ENCODE assay signal across 26 cellular contexts in genomic region chr6:151186931-151187330, GRCh38. TPM values are rescaled to one million over a fixed set of nuclear protein-coding genes. Genes with fewer than 3 reads are reported as not detected.
DNase-seq lines count a peak whose midpoint lies in the region; FAIRE-seq and TF ChIP-seq lines count a peak whose summit lies in the region.
"Had no signal": no experiment of that assay in that cellular context is flagged by ENCODE, and none has a peak within 500 bp of the region (broad histone marks: within the 10 kb centered on the region; RNA-seq: fewer than 3 reads in every experiment).

No MANE protein-coding gene starts in this region.

- H4K91ac ChIP-seq in neuronal stem cell (ENCODE audit: low read depth, low read length, poor library complexity): no peak overlapping the region

- no peak overlapping the region for H3K4me3 ChIP-seq in neuronal stem cell (ENCODE audit: low read length in 2 of 2)
- H3K4me3 ChIP-seq: A549; BLaER1 treated with 17β-estradiol and CSF1 and Interleukin-3, amounts not matched to agents 10 nM and 100 nM; GM12878; GM23248 had no signal

- H3K27me3 ChIP-seq in neuronal stem cell (ENCODE audit: control insufficient read depth in 3 of 3, insufficient read depth in 3 of 3, low read depth in 1 of 3, low read length in 3 of 3): no peaks in the 10 kb centered on the region
- H3K27me3 ChIP-seq: BE2C; BLaER1 treated with 17β-estradiol and CSF1 and Interleukin-3, amounts not matched to agents 10 nM and 100 nM had no signal

- H4K8ac ChIP-seq in neuronal stem cell (ENCODE audit: low read depth, low read length): no peak overlapping the region

- H3K23ac ChIP-seq in neuronal stem cell (ENCODE audit: low read depth, low read length, poor library complexity): no peak overlapping the region

- H3K4me1 Mint-ChIP-seq in chondrocyte (ENCODE audit: low read depth) (peaks cover 15% of the 10 kb centered on the region), nephron (peaks cover 28% of the 10 kb centered on the region)
- H3K4me1 Mint-ChIP-seq: CD14-positive monocyte; CD8-positive, alpha-beta memory T cell had no signal

- H3K27me3 Mint-ChIP-seq in chondrocyte (ENCODE audit: low read depth) (no peaks in the 10 kb centered on the region), nephron (ENCODE audit: low read depth) (no peaks in the 10 kb centered on the region)

- peak overlapping the region; percentile 25 for H3K27ac Mint-ChIP-seq in chondrocyte (ENCODE audit: unreplicated experiment)
- H3K27ac Mint-ChIP-seq in nephron: peak overlapping the region; percentile 57 to 94 (median 91)
- H3K27ac Mint-ChIP-seq: CD4-positive, alpha-beta T cell; CD8-positive, alpha-beta memory T cell had no signal

- no peak overlapping the region for H3K14ac ChIP-seq in neuronal stem cell (ENCODE audit: low read length)

- FAIRE-seq in HTR-8/SVneo (lab: Jason Lieb, UNC): no peak
- FAIRE-seq: A549, D721Med, GM12878, GM19239, H1 had no signal

- H3K9me3 ChIP-seq in neuronal stem cell (replicated peaks in 1 of 2; ENCODE audit: control insufficient read depth in 2 of 2, insufficient read depth in 1 of 2, low read depth in 1 of 2, low read length in 2 of 2): peaks cover 0 to 3% of the 10 kb centered on the region in 2 donors
- H3K9me3 ChIP-seq: A549, BE2C had no signal

- no peak overlapping the region for H3K4me2 ChIP-seq in neuronal stem cell (ENCODE audit: insufficient read depth, low read length, poor library complexity, severe bottlenecking)
- H3K4me2 ChIP-seq: A549; BLaER1 treated with 17β-estradiol and CSF1 and Interleukin-3, amounts not matched to agents 10 nM and 100 nM had no signal

- H2AK5ac ChIP-seq in neuronal stem cell (ENCODE audit: low read depth, low read length): no peak overlapping the region

- H3K4me3 Mint-ChIP-seq in chondrocyte (ENCODE audit: unreplicated experiment) (no peak overlapping the region), nephron (no peak overlapping the region)
- H3K4me3 Mint-ChIP-seq: CD14-positive monocyte; CD4-positive, alpha-beta T cell; CD8-positive, alpha-beta memory T cell had no signal

- no peaks in the 10 kb centered on the region for H3K36me3 ChIP-seq in neuronal stem cell (replicated peaks in 1 of 2; ENCODE audit: control insufficient read depth in 2 of 2, insufficient read depth in 2 of 2, low read length in 2 of 2)
- H3K36me3 ChIP-seq: BE2C had no signal

- no peak overlapping the region for H2BK12ac ChIP-seq in neuronal stem cell (ENCODE audit: low read length)

- H2BK5ac ChIP-seq in neuronal stem cell (ENCODE audit: low read length): no peak overlapping the region

- H2AFZ ChIP-seq in neuronal stem cell (ENCODE audit: low read length): peak overlapping the region; percentile 8
- H2AFZ ChIP-seq: GM23248 had no signal

- TF ChIP-seq CTCF in chondrocyte (IDR thresholded peaks at IDR 0.05) (no peak), nephron (IDR thresholded peaks at IDR 0.05; ENCODE audit: unreplicated experiment in 3 of 3) (no peak)

- DNase-seq in chondrocyte (ENCODE audit: low spot score) (no peak), neuronal stem cell (ENCODE audit: low spot score) (no peak), NCI-H2227 (lab: John Stamatoyannopoulos, UW; ENCODE audit: unreplicated experiment) (no peak), HTR-8/SVneo (ENCODE audit: insufficient read length, low spot score) (no peak), HUDEP-2 (lab: John Stamatoyannopoulos, UW; ENCODE audit: unreplicated experiment in 76 of 76) (no peak)
- DNase-seq: 8988T; ACHN; AML-193; BE2C; CD4-positive, alpha-beta T cell; CD8-positive, alpha-beta memory T cell; DMS 273 treated with DMSO at 0.1 percent for 48 hours; DMS79; EL; GDM1; GM23248; H7; HCEC 1CT had no signal

- H3K4ac ChIP-seq in neuronal stem cell (ENCODE audit: low read length): no peak overlapping the region

- no peak overlapping the region for H3K27ac ChIP-seq in neuronal stem cell (replicated peaks; ENCODE audit: low read length)
- H3K27ac ChIP-seq: A549; BLaER1 treated with 17β-estradiol and CSF1 and Interleukin-3, amounts not matched to agents 10 nM and 100 nM; GM23248 had no signal

- H3K18ac ChIP-seq in neuronal stem cell (ENCODE audit: low read length): no peak overlapping the region

- no CpG with 5 or more reads among the region's 1 CpG for whole genome bisulfite sequencing in neuronal stem cell (ENCODE audit: extremely low coverage in 2 of 2, insufficient read length in 2 of 2, insufficient replicate concordance in 1 of 2), 2 donors

- H2BK15ac ChIP-seq in neuronal stem cell (ENCODE audit: low read length): no peak overlapping the region

- H3K9me3 Mint-ChIP-seq in chondrocyte (ENCODE audit: low read depth) (peaks cover 4% of the 10 kb centered on the region), nephron (peaks cover 4% of the 10 kb centered on the region)
- H3K9me3 Mint-ChIP-seq: CD4-positive, alpha-beta T cell had no signal

- no peak overlapping the region for H2BK120ac ChIP-seq in neuronal stem cell (ENCODE audit: low read depth, low read length)

- no peak overlapping the region for H3K9ac ChIP-seq in neuronal stem cell (ENCODE audit: low read depth, low read length, poor library complexity)
- H3K9ac ChIP-seq: BLaER1 treated with 17β-estradiol and CSF1 and Interleukin-3, amounts not matched to agents 10 nM and 100 nM; GM23248 had no signal

- no peaks in the 10 kb centered on the region for H3K79me1 ChIP-seq in neuronal stem cell (ENCODE audit: low read depth, low read length)

- H3K4me1 ChIP-seq in neuronal stem cell (ENCODE audit: control insufficient read depth in 2 of 2, insufficient read depth in 1 of 2, low read depth in 1 of 2, low read length in 2 of 2): peaks cover 0 to 7% of the 10 kb centered on the region in 2 donors
- H3K4me1 ChIP-seq: A549 had no signal

- peaks cover 3% of the 10 kb centered on the region for H3K36me3 Mint-ChIP-seq in chondrocyte (ENCODE audit: low read depth)
- H3K36me3 Mint-ChIP-seq in nephron (ENCODE audit: low read depth): peaks cover 3% of the 10 kb centered on the region
- H3K36me3 Mint-ChIP-seq: CD14-positive monocyte; CD8-positive, alpha-beta memory T cell had no signal

RNA-seq across cellular contexts. Expression of gene AKAP12, which starts 52.8 kb away (rescaled TPM):
- total RNA-seq in chondrocyte: 75.5 to 184 TPM (median 176 TPM) in 3 replicates
- polyA plus RNA-seq in neuronal stem cell (2013, experiment 1 of 2): 25.6 TPM
- 25.6 TPM for polyA plus RNA-seq in neuronal stem cell (2013, experiment 2 of 2)
- polyA plus RNA-seq: CD14-positive monocyte had no signal
